10 cellular contexts compared by ENCODE assay signal in the genomic region with DNA sequence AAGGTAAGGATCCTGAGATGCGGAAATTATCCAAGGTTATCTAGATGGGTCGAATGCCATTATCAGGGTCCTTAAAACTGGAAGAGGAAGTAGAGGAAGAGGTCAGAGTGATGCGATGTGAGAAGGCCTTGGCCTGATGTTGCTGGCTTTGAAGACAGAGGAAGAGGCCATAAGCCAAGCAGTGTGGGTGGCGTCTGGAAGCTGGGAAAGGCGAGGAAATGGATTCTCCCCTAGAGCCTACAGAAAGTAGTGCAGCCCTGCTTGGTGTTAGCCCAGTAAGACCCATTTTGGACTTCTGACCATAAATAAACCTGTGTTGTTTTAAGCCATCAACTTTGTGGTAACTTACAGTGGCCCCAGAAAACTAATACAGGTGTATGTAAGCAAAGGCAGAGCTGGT. TPM values are rescaled to one million over a fixed set of nuclear protein-coding genes. Genes with fewer than 3 reads are reported as not detected.
DNase-seq lines count a peak whose midpoint lies in the region; ATAC-seq and TF ChIP-seq lines count a peak whose summit lies in the region.
"Had no signal": no experiment of that assay in that cellular context is flagged by ENCODE, and none has a peak within 500 bp of the region (broad histone marks: within the 10 kb centered on the region; RNA-seq: fewer than 3 reads in every experiment).

No MANE protein-coding gene starts in this region.

- CTCF ChIA-PET in PC-3 (lab: Charles Lee) = no interaction called here

- H2AFZ ChIP-seq in PC-3 (ENCODE audit: low read length) = no peak overlapping the region

- H3K9me3 Mint-ChIP-seq in activated T-cell treated with anti-CD3 and anti-CD28 coated beads, Interleukin-2, amount 50 U/mL, for 24 hours = no peaks in the 10 kb centered on the region
- H3K9me3 Mint-ChIP-seq in effector memory CD8-positive, alpha-beta T cell = no peaks in the 10 kb centered on the region

- H3K4me2 ChIP-seq in PC-3 (ENCODE audit: low read length) = peak overlapping the region; percentile 91; the same call in 1 of the 2 replicates

- ATAC-seq in PC-3 = no peak
- ATAC-seq in effector memory CD8-positive, alpha-beta T cell (replicated peaks) = no peak
- ATAC-seq in psoas muscle = no peak
- ATAC-seq in HG03039 (IDR thresholded peaks at IDR 0.05; ENCODE audit: unreplicated experiment) = no peak

- H3K36me3 ChIP-seq in PC-3 (ENCODE audit: low read depth, low read length) = peaks cover 34% of the 10 kb centered on the region
- H3K36me3 ChIP-seq in psoas muscle (ENCODE audit: insufficient read depth in 1 of 2, low read depth in 1 of 2) = peaks cover 18 to 50% of the 10 kb centered on the region in 2 donors
- peaks cover 6 to 16% of the 10 kb centered on the region in 2 donors for H3K36me3 ChIP-seq in prostate gland
- H3K36me3 ChIP-seq: BE2C had no signal

- peak overlapping the region; percentile 86 for H3K4me3 Mint-ChIP-seq in activated T-cell treated with anti-CD3 and anti-CD28 coated beads, Interleukin-2, amount 50 U/mL, for 24 hours
- H3K4me3 Mint-ChIP-seq in effector memory CD8-positive, alpha-beta T cell = peak overlapping the region; percentile 66 to 85

- no peak for DNase-seq in activated T-cell treated with anti-CD3 and anti-CD28 coated beads, Interleukin-2, amount 50 U/mL, for 24 hours
- no peak for DNase-seq in activated T-cell treated with anti-CD3 and anti-CD28 coated beads, Interleukin-2, amount 50 U/mL, for 1 hour
- no peak for DNase-seq in PC-3
- DNase-seq in effector memory CD8-positive, alpha-beta T cell = no peak
- no peak for DNase-seq in psoas muscle
- DNase-seq in prostate gland (ENCODE audit: low spot score) = no peak
- no peak for DNase-seq in DMS153 treated with DMSO at 0.1 percent for 48 hours (lab: John Stamatoyannopoulos, UW; ENCODE audit: unreplicated experiment)
- DNase-seq: amygdala, BE2C had no signal

- H3K27me3 ChIP-seq in PC-3 (ENCODE audit: low read length) = no peaks in the 10 kb centered on the region
- H3K27me3 ChIP-seq in psoas muscle (ENCODE audit: insufficient read depth in 3 of 3, low read length in 2 of 3) = no peaks in the 10 kb centered on the region
- H3K27me3 ChIP-seq in prostate gland (replicated peaks; ENCODE audit: insufficient read depth) = no peaks in the 10 kb centered on the region
- H3K27me3 ChIP-seq: BE2C had no signal

- no peak overlapping the region for H3K9ac ChIP-seq in PC-3 (ENCODE audit: low read length)

- 58 to 68% (median 68%) methylated on average over 5 of the region's 5 CpGs for WGBS in psoas muscle, 3 donors
- 82% methylated on average over 5 of the region's 5 CpGs for WGBS in prostate gland

- H3K27me3 Mint-ChIP-seq in activated T-cell treated with anti-CD3 and anti-CD28 coated beads, Interleukin-2, amount 50 U/mL, for 24 hours = peaks cover 5% of the 10 kb centered on the region
- no peaks in the 10 kb centered on the region for H3K27me3 Mint-ChIP-seq in effector memory CD8-positive, alpha-beta T cell

- peak overlapping the region; percentile 0 for H3K27ac Mint-ChIP-seq in activated T-cell treated with anti-CD3 and anti-CD28 coated beads, Interleukin-2, amount 50 U/mL, for 24 hours
- peak overlapping the region in 1 of 2 donors; percentile 81 for H3K27ac Mint-ChIP-seq in effector memory CD8-positive, alpha-beta T cell

- peak; percentile 24; the same call in 1 of the 2 replicates for TF ChIP-seq CTCF in PC-3 (conservative IDR thresholded peaks at IDR 0.05; ENCODE audit: low read depth, low read length)
- TF ChIP-seq CTCF in psoas muscle (IDR thresholded peaks at IDR 0.05) = peak; percentile 20
- TF ChIP-seq CTCF in prostate gland (IDR thresholded peaks at IDR 0.05) = no peak

- BruUV-seq in PC-3 (replicated peaks; lab: Mats Ljungman, UMichigan) = no TSS peak

- POLR2A ChIA-PET in PC-3 (lab: Charles Lee; ENCODE audit: unreplicated experiment) = no interaction called here

- H3K4me1 ChIP-seq in PC-3 (ENCODE audit: insufficient read depth, low read length) = peaks cover 12% of the 10 kb centered on the region
- H3K4me1 ChIP-seq in psoas muscle = peaks cover 11% of the 10 kb centered on the region
- H3K4me1 ChIP-seq in prostate gland (replicated peaks) = peaks cover 5% of the 10 kb centered on the region
- H3K4me1 ChIP-seq: BE2C had no signal

- no peaks in the 10 kb centered on the region for H3F3A ChIP-seq in PC-3 (ENCODE audit: low read length, unreplicated experiment)

- H3K36me3 Mint-ChIP-seq in activated T-cell treated with anti-CD3 and anti-CD28 coated beads, Interleukin-2, amount 50 U/mL, for 24 hours (ENCODE audit: low read depth) = peaks cover 50% of the 10 kb centered on the region
- H3K36me3 Mint-ChIP-seq in effector memory CD8-positive, alpha-beta T cell (ENCODE audit: insufficient read depth) = peaks cover 8% of the 10 kb centered on the region

- peaks cover 44% of the 10 kb centered on the region for H4K20me1 ChIP-seq in PC-3 (ENCODE audit: low read length)

- H3K27ac ChIP-seq in PC-3 (ENCODE audit: low read length) = no peak overlapping the region
- H3K27ac ChIP-seq in psoas muscle = peak overlapping the region; percentile 89
- H3K27ac ChIP-seq in prostate gland = no peak overlapping the region

- H3K4me1 Mint-ChIP-seq in activated T-cell treated with anti-CD3 and anti-CD28 coated beads, Interleukin-2, amount 50 U/mL, for 24 hours (ENCODE audit: low read depth) = peaks cover 37% of the 10 kb centered on the region
- peaks cover 32 to 45% of the 10 kb centered on the region in 2 donors for H3K4me1 Mint-ChIP-seq in effector memory CD8-positive, alpha-beta T cell (ENCODE audit: low read depth in 2 of 2)

- TF ChIP-seq POLR2A in prostate gland (IDR thresholded peaks at IDR 0.05) = no peak

- peaks cover 55% of the 10 kb centered on the region for H3K79me2 ChIP-seq in PC-3 (ENCODE audit: low read length)

- H3K9me2 ChIP-seq in PC-3 (replicated peaks; ENCODE audit: low read length) = no peaks in the 10 kb centered on the region

- no peaks in the 10 kb centered on the region for H3K9me3 ChIP-seq in PC-3 (ENCODE audit: low read length)
- H3K9me3 ChIP-seq in psoas muscle = no peaks in the 10 kb centered on the region
- H3K9me3 ChIP-seq in prostate gland = no peaks in the 10 kb centered on the region
- H3K9me3 ChIP-seq: BE2C had no signal

- H3K4me3 ChIP-seq in PC-3 (ENCODE audit: low read length) (no peak overlapping the region), psoas muscle (peak overlapping the region; percentile 85), prostate gland (no peak overlapping the region)

- intact Hi-C loops in PC-3 (cut with micrococcal nuclease) = loop anchor here (10.0 kb wide), 1 partner anchor 84 kb away; no protein-coding TSS in a partner anchor
- intact Hi-C loops in psoas muscle (cut with DNase I) = loop anchor here (5.0 to 10.0 kb wide), 4 partner anchors 76 to 184 kb away; partner anchors contain the start of gene FAM110A (in 1 of the 2)
- intact Hi-C loops in prostate gland (cut with DNase I) = loop anchor here (5.0 to 10.0 kb wide), 3 partner anchors 76 to 194 kb away; partner anchors contain the start of gene CSNK2A1

RNA-seq across cellular contexts. Expression of gene SRXN1, which starts 2.0 kb away (rescaled TPM):
- total RNA-seq in PC-3 (2014; rRNA removed) (99.3 and 105 TPM in 2 replicates), psoas muscle (100 to 1,000 TPM in 1 of 4 donors, 10 to 100 TPM in 3; 30.7 to 150 (median 57.0) TPM), prostate gland (10 to 100 TPM; 33.6 to 41.4 TPM)
- polyA plus RNA-seq in psoas muscle = 100 to 1,000 TPM in 2 of 3 donors, 10 to 100 TPM in 1; 37.9 to 172 (median 123) TPM

RNA-seq across cellular contexts. Expression of gene SCRT2, which starts 24.6 kb away (rescaled TPM):
- not detected in 2 replicates for total RNA-seq in PC-3 (2014; rRNA removed)
- total RNA-seq in psoas muscle = not detected
- not detected for polyA plus RNA-seq in psoas muscle
- under 1 TPM in 1 of 2 donors, not detected in 1; 0.17 TPM for total RNA-seq in prostate gland

RNA-seq across cellular contexts. Expression of gene TCF15, which starts 40.8 kb away (rescaled TPM):
- total RNA-seq in PC-3 (2014; rRNA removed) = 0.40 and 0.98 TPM in 2 replicates
- total RNA-seq in psoas muscle = 10 to 100 TPM in 1 of 4 donors, 1 to 10 TPM in 3; 5.1 to 10.6 (median 6.7) TPM
- 1 to 10 TPM; 3.0 to 4.7 (median 3.2) TPM for polyA plus RNA-seq in psoas muscle
- total RNA-seq in prostate gland = under 1 TPM; 0.55 to 0.68 TPM

Comparison
In these comparisons a context has a peak if more than half of its experiments do, and no peak if none do; other contexts are left out.
1. CTCF ChIP-seq: peak in PC-3 (single experiment) and psoas muscle (single experiment); none in prostate gland (0 of 4).